In the genomic region with DNA sequence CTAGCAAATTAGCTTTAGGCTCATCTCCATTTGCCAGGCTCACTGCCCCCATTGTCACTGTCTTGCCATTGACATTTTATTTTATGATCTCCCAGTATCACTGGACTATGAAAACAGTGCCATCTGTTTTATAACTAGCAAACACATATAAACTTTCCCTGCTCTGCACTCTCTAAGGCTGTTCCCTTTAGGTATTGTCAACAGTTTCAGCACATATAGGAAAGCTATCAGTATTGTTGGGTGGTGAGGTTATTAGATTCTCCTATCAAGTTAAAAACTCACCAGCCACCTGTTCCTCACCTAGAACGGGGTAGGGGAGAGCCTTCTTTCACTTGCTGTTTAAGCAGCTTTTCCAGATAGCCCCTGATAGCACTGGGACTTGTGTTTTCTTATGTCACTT, we compare ENCODE assay signal across 1 cellular context.
TF ChIP-seq lines count a peak whose summit lies in the region.

No MANE protein-coding gene starts in this region.

TF ChIP-seq in liver, 16 proteins besides CTCF, POLR2A, EP300 and RAD21:
- TF ChIP-seq, protein P1, sequence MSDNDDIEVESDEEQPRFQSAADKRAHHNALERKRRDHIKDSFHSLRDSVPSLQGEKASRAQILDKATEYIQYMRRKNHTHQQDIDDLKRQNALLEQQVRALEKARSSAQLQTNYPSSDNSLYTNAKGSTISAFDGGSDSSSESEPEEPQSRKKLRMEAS (IDR thresholded peaks at IDR 0.05): no peak
